In genomic region chr2:1842945-1843344, GRCh38 we compare ENCODE assay signal across 29 cellular contexts.
"Had no signal": no experiment of that assay in that cellular context is flagged by ENCODE, and none has a peak within 500 bp of the region (broad histone marks: within the 10 kb centered on the region; RNA-seq: fewer than 3 reads in every experiment).

No MANE protein-coding gene starts in this region.

- H3K27me3 Mint-ChIP-seq: activated CD4-positive, alpha-beta memory T cell treated with anti-CD3 and anti-CD28 coated beads, Interleukin-2, amount 10 ng/mL, durations not matched to agents 7 days and 5 days; activated CD4-positive, alpha-beta T cell treated with anti-CD3 and anti-CD28 coated beads, Interleukin-2, amount 10 ng/mL, durations not matched to agents 7 days and 5 days; activated naive CD8-positive, alpha-beta T cell treated with anti-CD3 and anti-CD28 coated beads, Interleukin-2, amount 10 ng/mL, durations not matched to agents 7 days and 5 days; activated T-cell treated with anti-CD3 and anti-CD28 coated beads, Interleukin-2, amount 50 U/mL, for 24 hours; brain; dendritic cell treated with granulocyte-macrophage colony-stimulating factor and Interleukin-4, amounts not matched to agents 40 ng/mL and 50 ng/mL, for 4 days had no signal

- H3K4me1 Mint-ChIP-seq: activated CD4-positive, alpha-beta memory T cell treated with anti-CD3 and anti-CD28 coated beads, Interleukin-2, amount 10 ng/mL, durations not matched to agents 7 days and 5 days; activated CD4-positive, alpha-beta T cell treated with anti-CD3 and anti-CD28 coated beads, Interleukin-2, amount 10 ng/mL, durations not matched to agents 7 days and 5 days; activated naive CD4-positive, alpha-beta T cell treated with anti-CD3 and anti-CD28 coated beads, Interleukin-2, amount 10 ng/mL, durations not matched to agents 7 days and 5 days; activated naive CD8-positive, alpha-beta T cell treated with anti-CD3 and anti-CD28 coated beads, Interleukin-2, amount 10 ng/mL, durations not matched to agents 7 days and 5 days; brain; central memory CD8-positive, alpha-beta T cell had no signal

- H3K36me3 Mint-ChIP-seq: activated naive CD4-positive, alpha-beta T cell treated with anti-CD3 and anti-CD28 coated beads, Interleukin-2, amount 10 ng/mL, durations not matched to agents 7 days and 5 days; activated naive CD4-positive, alpha-beta T cell treated with anti-CD3 and anti-CD28 coated beads, Interleukin-2, amount 50 U/mL, for 72 hours; activated naive CD8-positive, alpha-beta T cell treated with anti-CD3 and anti-CD28 coated beads, Interleukin-2, amount 10 ng/mL, durations not matched to agents 7 days and 5 days had no signal

- H3K9me3 Mint-ChIP-seq: activated CD4-positive, alpha-beta memory T cell treated with anti-CD3 and anti-CD28 coated beads, Interleukin-2, amount 10 ng/mL, durations not matched to agents 7 days and 5 days; activated CD4-positive, alpha-beta T cell treated with anti-CD3 and anti-CD28 coated beads, Interleukin-2, amount 10 ng/mL, durations not matched to agents 7 days and 5 days; activated naive CD4-positive, alpha-beta T cell treated with anti-CD3 and anti-CD28 coated beads, Interleukin-2, amount 10 ng/mL, durations not matched to agents 7 days and 5 days; activated naive CD4-positive, alpha-beta T cell treated with anti-CD3 and anti-CD28 coated beads, Interleukin-2, amount 50 U/mL, for 72 hours; activated naive CD8-positive, alpha-beta T cell treated with anti-CD3 and anti-CD28 coated beads, Interleukin-2, amount 10 ng/mL, durations not matched to agents 7 days and 5 days; activated T-cell treated with anti-CD3 and anti-CD28 coated beads, Interleukin-2, amount 50 U/mL, for 24 hours; brain; central memory CD8-positive, alpha-beta T cell; dendritic cell treated with granulocyte-macrophage colony-stimulating factor and Interleukin-4, amounts not matched to agents 40 ng/mL and 50 ng/mL, for 4 days; endodermal cell had no signal

- H3K36me3 ChIP-seq: ascending aorta, breast epithelium, cardiac muscle cell, esophagus muscularis mucosa, gastroesophageal sphincter had no signal

- H3K27me3 ChIP-seq: ascending aorta, dorsolateral prefrontal cortex, foreskin keratinocyte had no signal

- DNase-seq: activated CD4-positive, alpha-beta memory T cell treated with anti-CD3 and anti-CD28 coated beads, Interleukin-2, amount 10 ng/mL, durations not matched to agents 7 days and 5 days; activated CD4-positive, alpha-beta T cell treated with anti-CD3 and anti-CD28 coated beads for 1 hour; activated CD4-positive, alpha-beta T cell treated with anti-CD3 and anti-CD28 coated beads for 4 hours; activated CD4-positive, alpha-beta T cell treated with anti-CD3 and anti-CD28 coated beads, Interleukin-2, amount 10 ng/mL, durations not matched to agents 7 days and 5 days; activated CD4-positive, alpha-beta T cell treated with anti-CD3 and anti-CD28 coated beads, Interleukin-2, amount 50 U/mL, for 4 hours; activated CD8-positive, alpha-beta memory T cell treated with anti-CD3 and anti-CD28 coated beads, Interleukin-2, amount 50 U/mL, for 48 hours; activated gamma-delta T cell; activated naive CD4-positive, alpha-beta T cell; activated naive CD4-positive, alpha-beta T cell treated with anti-CD3 and anti-CD28 coated beads, Interleukin-2, amount 10 ng/mL, durations not matched to agents 7 days and 5 days; activated naive CD8-positive, alpha-beta T cell treated with anti-CD3 and anti-CD28 coated beads, Interleukin-2, amount 10 ng/mL, durations not matched to agents 7 days and 5 days; activated T-cell treated with anti-CD3 and anti-CD28 coated beads for 4 hours; activated T-cell treated with anti-CD3 and anti-CD28 coated beads, Interleukin-2, amount 50 U/mL, for 24 hours; activated T-cell treated with anti-CD3 and anti-CD28 coated beads, Interleukin-2, amount 50 U/mL, for 72 hours; effector memory CD4-positive, alpha-beta T cell; erythroblast; foreskin keratinocyte; T-helper 2 cell had no signal

- H3K4me1 ChIP-seq: ascending aorta, breast epithelium, esophagus muscularis mucosa, foreskin keratinocyte, gastroesophageal sphincter had no signal

- H3K4me3 ChIP-seq: ascending aorta, breast epithelium, cardiac muscle cell, coronary artery, dorsolateral prefrontal cortex, esophagus muscularis mucosa, gastroesophageal sphincter had no signal

- H3K4me3 Mint-ChIP-seq: activated CD4-positive, alpha-beta memory T cell treated with anti-CD3 and anti-CD28 coated beads, Interleukin-2, amount 10 ng/mL, durations not matched to agents 7 days and 5 days; activated CD4-positive, alpha-beta T cell treated with anti-CD3 and anti-CD28 coated beads, Interleukin-2, amount 10 ng/mL, durations not matched to agents 7 days and 5 days; activated naive CD4-positive, alpha-beta T cell treated with anti-CD3 and anti-CD28 coated beads, Interleukin-2, amount 10 ng/mL, durations not matched to agents 7 days and 5 days; activated naive CD8-positive, alpha-beta T cell treated with anti-CD3 and anti-CD28 coated beads, Interleukin-2, amount 10 ng/mL, durations not matched to agents 7 days and 5 days; activated T-cell treated with anti-CD3 and anti-CD28 coated beads, Interleukin-2, amount 50 U/mL, for 24 hours; activated T-cell treated with anti-CD3 and anti-CD28 coated beads, Interleukin-2, amount 50 U/mL, for 72 hours; brain; central memory CD8-positive, alpha-beta T cell; dendritic cell treated with granulocyte-macrophage colony-stimulating factor and Interleukin-4, amounts not matched to agents 40 ng/mL and 50 ng/mL, for 4 days; endodermal cell had no signal

- ATAC-seq: activated naive CD4-positive, alpha-beta T cell treated with anti-CD3 and anti-CD28 coated beads, Interleukin-2, amount 50 U/mL, for 72 hours; activated T-cell treated with anti-CD3 and anti-CD28 coated beads, Interleukin-2, amount 50 U/mL, for 72 hours; foreskin keratinocyte; gastroesophageal sphincter had no signal

- H3K9me3 ChIP-seq: ascending aorta, breast epithelium, esophagus muscularis mucosa, gastroesophageal sphincter had no signal

- H3K27ac Mint-ChIP-seq: activated CD4-positive, alpha-beta memory T cell treated with anti-CD3 and anti-CD28 coated beads, Interleukin-2, amount 10 ng/mL, durations not matched to agents 7 days and 5 days; activated CD4-positive, alpha-beta T cell treated with anti-CD3 and anti-CD28 coated beads, Interleukin-2, amount 10 ng/mL, durations not matched to agents 7 days and 5 days; activated naive CD4-positive, alpha-beta T cell treated with anti-CD3 and anti-CD28 coated beads, Interleukin-2, amount 10 ng/mL, durations not matched to agents 7 days and 5 days; activated naive CD4-positive, alpha-beta T cell treated with anti-CD3 and anti-CD28 coated beads, Interleukin-2, amount 50 U/mL, for 72 hours; activated naive CD8-positive, alpha-beta T cell treated with anti-CD3 and anti-CD28 coated beads, Interleukin-2, amount 10 ng/mL, durations not matched to agents 7 days and 5 days; activated T-cell treated with anti-CD3 and anti-CD28 coated beads, Interleukin-2, amount 50 U/mL, for 24 hours; activated T-cell treated with anti-CD3 and anti-CD28 coated beads, Interleukin-2, amount 50 U/mL, for 72 hours; brain; dendritic cell treated with granulocyte-macrophage colony-stimulating factor and Interleukin-4, amounts not matched to agents 40 ng/mL and 50 ng/mL, for 4 days; endodermal cell had no signal

- H3K27ac ChIP-seq: ascending aorta, breast epithelium, cardiac muscle cell, coronary artery, dorsolateral prefrontal cortex, esophagus muscularis mucosa, foreskin keratinocyte, gastroesophageal sphincter had no signal
